ENCODE assay signal across 9 cellular contexts in genomic region chr7:88184848-88185304, GRCh38. TPM values are rescaled to one million over a fixed set of nuclear protein-coding genes. Genes with fewer than 3 reads are reported as not detected.
A peak's percentile ranks its signal among the peaks of the same experiment; 100 is the strongest.
DNase-seq lines count a peak whose midpoint lies in the region; ATAC-seq and TF ChIP-seq lines count a peak whose summit lies in the region.
"Had no signal": no experiment of that assay in that cellular context is flagged by ENCODE, and none has a peak within 500 bp of the region (broad histone marks: within the 10 kb centered on the region; RNA-seq: fewer than 3 reads in every experiment).

No MANE protein-coding gene starts in this region.

- H3K27me3 ChIP-seq in body of pancreas: no peaks in the 10 kb centered on the region

- no peaks in the 10 kb centered on the region for H3K36me3 Mint-ChIP-seq in chondrocyte (ENCODE audit: low read depth)

- no peak overlapping the region for H3K27ac Mint-ChIP-seq in chondrocyte (ENCODE audit: unreplicated experiment)

- no peaks in the 10 kb centered on the region for H3K9me3 Mint-ChIP-seq in chondrocyte (ENCODE audit: low read depth)

- no peak overlapping the region for H3K4me3 Mint-ChIP-seq in chondrocyte (ENCODE audit: unreplicated experiment)

- no peak for TF ChIP-seq CTCF in chondrocyte (IDR thresholded peaks at IDR 0.05)
- TF ChIP-seq CTCF in body of pancreas (IDR thresholded peaks at IDR 0.05): no peak

- H3K4me1 Mint-ChIP-seq in chondrocyte (ENCODE audit: low read depth): peaks cover 19% of the 10 kb centered on the region

- H3K4me3 ChIP-seq in body of pancreas: no peak overlapping the region

- intact Hi-C loops in body of pancreas (cut with DNase I): no loop called here

- no peaks in the 10 kb centered on the region for H3K9me3 ChIP-seq in body of pancreas

- no peaks in the 10 kb centered on the region for H3K27me3 Mint-ChIP-seq in chondrocyte (ENCODE audit: low read depth)

- 86 to 90% methylated on average over 5 of the region's 5 CpGs for WGBS in body of pancreas, 2 donors

- no peak for TF ChIP-seq POLR2A in body of pancreas (IDR thresholded peaks at IDR 0.05)

- no peaks in the 10 kb centered on the region for H3K4me1 ChIP-seq in body of pancreas

- DNase-seq in SW480 (ENCODE audit: low spot score) (peak; percentile 24), kidney tubule cell (ENCODE audit: low spot score) (peak; percentile 50), chondrocyte (ENCODE audit: low spot score) (no peak), UCSD-AML1 (lab: John Stamatoyannopoulos, UW; ENCODE audit: unreplicated experiment) (no peak), NCI-H1417 treated with DMSO at 0.1 percent for 48 hours (lab: John Stamatoyannopoulos, UW) (no peak), body of pancreas (no peak)
- DNase-seq: left ventricle myocardium superior had no signal

- no peak overlapping the region for H3K27ac ChIP-seq in body of pancreas

- ATAC-seq in GM19023 (IDR thresholded peaks at IDR 0.05; ENCODE audit: unreplicated experiment) (peak; percentile 77), HG02885 (IDR thresholded peaks at IDR 0.05; ENCODE audit: poor library complexity, unreplicated experiment) (peak; percentile 99), body of pancreas (no peak)
- ATAC-seq: left ventricle myocardium superior had no signal

- H3K36me3 ChIP-seq in body of pancreas (replicated peaks in 1 of 2; ENCODE audit: insufficient read depth in 1 of 2, low read depth in 2 of 2): no peaks in the 10 kb centered on the region

RNA-seq across cellular contexts. Expression of gene SRI, which starts 35.0 kb away (rescaled TPM):
- total RNA-seq in chondrocyte: 87.3 to 99.9 TPM (median 98.8 TPM) in 3 replicates
- total RNA-seq in body of pancreas: 10 to 100 TPM; 23.1 to 36.3 TPM

Comparison
In these comparisons a context has a peak if more than half of its experiments do, and no peak if none do; other contexts are left out.
1. DNase-seq: peak in SW480 (single experiment) and kidney tubule cell (single experiment); none in chondrocyte (single experiment), UCSD-AML1 (single experiment), NCI-H1417 treated with DMSO at 0.1 percent for 48 hours (single experiment) and body of pancreas (0 of 4).